ENCODE assay signal across 11 cellular contexts in the genomic region with DNA sequence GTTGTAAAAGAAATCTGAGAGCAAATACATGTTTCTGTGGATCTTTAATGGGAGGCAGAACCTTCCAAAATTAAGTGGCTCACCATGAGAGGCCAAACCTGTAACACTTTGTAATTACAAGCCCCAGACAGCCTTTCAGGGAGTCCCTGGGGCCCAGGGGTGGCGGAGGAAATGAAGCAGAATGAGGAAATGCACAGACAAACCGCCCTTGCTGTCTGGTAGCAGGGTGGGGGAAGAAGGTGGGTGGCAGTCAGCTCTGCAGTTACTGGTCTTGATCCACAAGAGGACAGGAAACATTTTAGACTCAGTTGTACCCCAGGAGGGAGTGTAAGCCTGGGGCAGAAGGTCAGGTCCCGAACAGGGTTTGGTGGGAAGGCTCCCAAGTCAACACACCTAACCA. TPM values are rescaled to one million over a fixed set of nuclear protein-coding genes. Genes with fewer than 3 reads are reported as not detected.
DNase-seq lines count a peak whose midpoint lies in the region; ATAC-seq and TF ChIP-seq lines count a peak whose summit lies in the region.
"Had no signal": no experiment of that assay in that cellular context is flagged by ENCODE, and none has a peak within 500 bp of the region (broad histone marks: within the 10 kb centered on the region; RNA-seq: fewer than 3 reads in every experiment).

No MANE protein-coding gene starts in this region.

- H3K36me3 Mint-ChIP-seq in T-helper 17 cell (ENCODE audit: low read depth), result peaks cover 5% of the 10 kb centered on the region

- no peak overlapping the region for H3K4me3 Mint-ChIP-seq in T-helper 17 cell

- TF ChIP-seq CTCF in DND-41 (IDR thresholded peaks at IDR 0.05; ENCODE audit: borderline replicate concordance, extremely low read depth, low read length, poor library complexity, severe bottlenecking), result no peak

- H3K27ac Mint-ChIP-seq in T-helper 17 cell, result peak overlapping the region; percentile 53

- H4K20me1 ChIP-seq in DND-41 (ENCODE audit: insufficient read depth, low read length), result no peaks in the 10 kb centered on the region

- H3K4me1 Mint-ChIP-seq in T-helper 17 cell, result no peaks in the 10 kb centered on the region

- H3K9ac ChIP-seq in DND-41 (ENCODE audit: low read depth, low read length), result no peak overlapping the region

- no peaks in the 10 kb centered on the region for H3K4me1 ChIP-seq in DND-41 (ENCODE audit: insufficient read depth, low read length)
- H3K4me1 ChIP-seq: colonic mucosa had no signal

- H3K9me3 ChIP-seq in DND-41 (ENCODE audit: insufficient read depth, low read length, severe bottlenecking) (no peaks in the 10 kb centered on the region), T-helper 17 cell (ENCODE audit: control insufficient read depth, low read length, poor library complexity, severe bottlenecking) (no peaks in the 10 kb centered on the region)
- H3K9me3 ChIP-seq: colonic mucosa had no signal

- ATAC-seq in DND-41 (ENCODE audit: insufficient read depth, low read depth), result peak; percentile 67
- peak; percentile 66 for ATAC-seq in GM19372 (IDR thresholded peaks at IDR 0.05; ENCODE audit: low read depth, unreplicated experiment)
- peak; percentile 64 for ATAC-seq in HG03095 (IDR thresholded peaks at IDR 0.05; ENCODE audit: unreplicated experiment)
- ATAC-seq in T-helper 17 cell, result peak; percentile 60

- no peaks in the 10 kb centered on the region for H3K36me3 ChIP-seq in DND-41 (ENCODE audit: insufficient read depth, low read length)
- H3K36me3 ChIP-seq: colonic mucosa had no signal

- peaks cover 2% of the 10 kb centered on the region for H3K27me3 ChIP-seq in DND-41 (ENCODE audit: insufficient read depth, low read length, poor library complexity)
- H3K27me3 ChIP-seq: colonic mucosa had no signal

- DNase-seq in DND-41 (peak; percentile 28), T-helper 17 cell (peak in 1 of 3 donors; percentile 4), NCI-H524 treated with DMSO at 0.1 percent for 48 hours (lab: John Stamatoyannopoulos, UW) (no peak), NCI-H2081 (lab: John Stamatoyannopoulos, UW) (no peak), NCI-H82 (lab: John Stamatoyannopoulos, UW) (no peak)
- DNase-seq in activated effector memory CD4-positive, alpha-beta T cell treated with Interleukin-2 at 50 U/mL for 16 hours, result no peak
- DNase-seq: activated CD4-positive, alpha-beta T cell treated with anti-CD3 and anti-CD28 coated beads, Interleukin-2, amount 50 U/mL, for 1 hour; colonic mucosa had no signal

- peaks cover 56% of the 10 kb centered on the region for H3K27me3 Mint-ChIP-seq in T-helper 17 cell

- H3K4me2 ChIP-seq in DND-41 (ENCODE audit: insufficient read depth, low read length), result no peak overlapping the region

- no peak overlapping the region for H2AFZ ChIP-seq in DND-41 (ENCODE audit: low read depth, low read length)

- H3K4me3 ChIP-seq in DND-41 (ENCODE audit: low read depth in 1 of 2, low read length in 2 of 2), result no peak overlapping the region
- H3K4me3 ChIP-seq: colonic mucosa had no signal

- no peak overlapping the region for H3K27ac ChIP-seq in DND-41 (ENCODE audit: low read length)
- H3K27ac ChIP-seq: colonic mucosa had no signal

- no peaks in the 10 kb centered on the region for H3K79me2 ChIP-seq in DND-41 (ENCODE audit: insufficient read depth, low read length)

RNA-seq across cellular contexts. Expression of a gene that starts 6.5 kb away (rescaled TPM):
- not detected for total RNA-seq in T-helper 17 cell
- total RNA-seq: colonic mucosa, MCF 10A had no signal

RNA-seq across cellular contexts. Expression of a gene that starts 46.0 kb away (rescaled TPM):
- total RNA-seq in T-helper 17 cell, result 10 to 100 TPM; 31.3 to 32.5 TPM
